9 cellular contexts compared by ENCODE assay signal in the genomic region with DNA sequence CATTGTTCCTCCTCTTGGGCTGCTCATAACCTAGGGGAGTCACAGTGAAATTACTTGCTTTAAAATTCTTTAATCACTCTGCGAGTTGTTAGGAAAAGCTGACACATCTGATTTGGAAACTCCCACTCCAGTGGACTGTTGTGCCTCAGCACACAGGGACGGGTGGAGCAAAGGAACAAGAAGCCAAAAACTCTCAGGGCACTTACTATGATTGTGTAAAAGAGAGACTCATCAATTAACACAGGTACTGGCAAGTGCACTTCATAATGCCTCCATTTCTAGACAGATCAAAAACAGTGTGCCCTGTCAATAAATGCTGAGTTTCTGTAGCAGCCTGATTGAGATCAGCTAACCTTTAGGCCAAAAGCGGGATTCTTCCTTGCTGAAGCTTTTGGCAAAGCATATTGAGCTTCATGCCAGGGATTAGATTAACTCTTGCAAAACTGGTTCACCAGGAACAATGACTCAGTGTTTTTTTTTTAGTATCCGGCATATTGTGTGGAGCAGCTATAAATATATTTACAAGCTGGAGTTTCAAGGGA. TPM values are rescaled to one million over a fixed set of nuclear protein-coding genes. Genes with fewer than 3 reads are reported as not detected.
DNase-seq lines count a peak whose midpoint lies in the region; ATAC-seq and TF ChIP-seq lines count a peak whose summit lies in the region.
"Had no signal": no experiment of that assay in that cellular context is flagged by ENCODE, and none has a peak within 500 bp of the region (broad histone marks: within the 10 kb centered on the region; RNA-seq: fewer than 3 reads in every experiment).

No MANE protein-coding gene starts in this region.

- peak; percentile 59 for DNase-seq in AG20443 (ENCODE audit: low spot score)
- DNase-seq in NCI-H460 (ENCODE audit: extremely low read depth, low read depth) = peak; percentile 41
- peak; percentile 85 for DNase-seq in epithelial cell of prostate (ENCODE audit: low read depth, low spot score)
- DNase-seq in neural progenitor cell (ENCODE audit: low spot score) = no peak
- no peak for DNase-seq in NCI-H524 treated with DMSO at 0.1 percent for 48 hours (lab: John Stamatoyannopoulos, UW)
- no peak for DNase-seq in activated CD4-positive, alpha-beta memory T cell treated with anti-CD3 and anti-CD28 coated beads, Interleukin-2, amount 10 ng/mL, durations not matched to agents 7 days and 5 days
- DNase-seq: T-helper 2 cell had no signal

- H3K4me1 Mint-ChIP-seq in neural progenitor cell = peaks cover 13% of the 10 kb centered on the region
- H3K4me1 Mint-ChIP-seq in activated CD4-positive, alpha-beta memory T cell treated with anti-CD3 and anti-CD28 coated beads, Interleukin-2, amount 10 ng/mL, durations not matched to agents 7 days and 5 days = peaks cover 34% of the 10 kb centered on the region

- H4K20me1 ChIP-seq in neural progenitor cell (ENCODE audit: low read depth) = no peaks in the 10 kb centered on the region

- H3K27me3 ChIP-seq in neural progenitor cell = no peaks in the 10 kb centered on the region

- no peak overlapping the region for H2AFZ ChIP-seq in neural progenitor cell (replicated peaks)

- POLR2A ChIA-PET in activated CD4-positive, alpha-beta memory T cell treated with anti-CD3 and anti-CD28 coated beads, Interleukin-2, amount 10 ng/mL, durations not matched to agents 7 days and 5 days (lab: Charles Lee) = interaction anchor here (0.9 kb wide), 1 partner anchor 212 kb away, joined by 3 read pairs; no protein-coding TSS in a partner anchor

- no peaks in the 10 kb centered on the region for H3F3A ChIP-seq in neural progenitor cell (ENCODE audit: low read depth)

- no peak overlapping the region for H3K4me3 Mint-ChIP-seq in neural progenitor cell
- H3K4me3 Mint-ChIP-seq in activated CD4-positive, alpha-beta memory T cell treated with anti-CD3 and anti-CD28 coated beads, Interleukin-2, amount 10 ng/mL, durations not matched to agents 7 days and 5 days = no peak overlapping the region

- peaks cover 5% of the 10 kb centered on the region for H3K27me3 Mint-ChIP-seq in neural progenitor cell (ENCODE audit: insufficient read depth, low read depth)
- no peaks in the 10 kb centered on the region for H3K27me3 Mint-ChIP-seq in activated CD4-positive, alpha-beta memory T cell treated with anti-CD3 and anti-CD28 coated beads, Interleukin-2, amount 10 ng/mL, durations not matched to agents 7 days and 5 days

- CTCF ChIA-PET in activated CD4-positive, alpha-beta memory T cell treated with anti-CD3 and anti-CD28 coated beads, Interleukin-2, amount 10 ng/mL, durations not matched to agents 7 days and 5 days (lab: Charles Lee) = interaction anchor here (1.8 kb wide), 1 partner anchor 13 kb away, joined by 4 read pairs; no protein-coding TSS in a partner anchor

- H3K9ac ChIP-seq in neural progenitor cell = no peak overlapping the region

- peaks cover 2% of the 10 kb centered on the region for H3K9me3 Mint-ChIP-seq in neural progenitor cell
- no peaks in the 10 kb centered on the region for H3K9me3 Mint-ChIP-seq in activated CD4-positive, alpha-beta memory T cell treated with anti-CD3 and anti-CD28 coated beads, Interleukin-2, amount 10 ng/mL, durations not matched to agents 7 days and 5 days

- no peaks in the 10 kb centered on the region for H3K4me1 ChIP-seq in neural progenitor cell

- peak overlapping the region; percentile 73 for H3K27ac Mint-ChIP-seq in neural progenitor cell
- H3K27ac Mint-ChIP-seq in activated CD4-positive, alpha-beta memory T cell treated with anti-CD3 and anti-CD28 coated beads, Interleukin-2, amount 10 ng/mL, durations not matched to agents 7 days and 5 days = no peak overlapping the region

- H3K36me3 Mint-ChIP-seq in neural progenitor cell = no peaks in the 10 kb centered on the region
- peaks cover under 1% of the 10 kb centered on the region for H3K36me3 Mint-ChIP-seq in activated CD4-positive, alpha-beta memory T cell treated with anti-CD3 and anti-CD28 coated beads, Interleukin-2, amount 10 ng/mL, durations not matched to agents 7 days and 5 days (ENCODE audit: low read depth)

- peak overlapping the region; percentile 88 for H3K27ac ChIP-seq in epithelial cell of prostate
- no peak overlapping the region for H3K27ac ChIP-seq in neural progenitor cell

- no peak overlapping the region for H3K4me2 ChIP-seq in neural progenitor cell

- no peaks in the 10 kb centered on the region for H3K79me2 ChIP-seq in neural progenitor cell (ENCODE audit: low read depth)

- ATAC-seq in HG02840 (IDR thresholded peaks at IDR 0.05; ENCODE audit: low FRiP score, unreplicated experiment) (no peak), HG02610 (IDR thresholded peaks at IDR 0.05; ENCODE audit: unreplicated experiment) (no peak)

- no peak overlapping the region for H3K4me3 ChIP-seq in neural progenitor cell

- no peak for TF ChIP-seq CTCF in neural progenitor cell (IDR thresholded peaks at IDR 0.05)

- no peaks in the 10 kb centered on the region for H3K9me3 ChIP-seq in neural progenitor cell (ENCODE audit: low read depth)

- no peaks in the 10 kb centered on the region for H3K36me3 ChIP-seq in neural progenitor cell

RNA-seq across cellular contexts. Expression of gene TMC1, which starts 55.9 kb away (rescaled TPM):
- total RNA-seq in NCI-H460 (2014; rRNA removed; shearing (Covaris generic)) = not detected in 2 replicates
- polyA plus RNA-seq in NCI-H460 (2014; cell fraction: nucleus; rRNA removed) = not detected in 2 replicates
- total RNA-seq in neural progenitor cell (ENCODE audit: low replicate concordance) = not detected in 2 replicates
- under 1 TPM in 1 of 2 experiments, not detected in 1; 0.28 TPM for total RNA-seq in activated CD4-positive, alpha-beta memory T cell treated with anti-CD3 and anti-CD28 coated beads, Interleukin-2, amount 10 ng/mL, durations not matched to agents 7 days and 5 days

Comparison
In these comparisons a context has a peak if more than half of its experiments do, and no peak if none do; other contexts are left out.
1. DNase-seq: peak in AG20443 (single experiment), NCI-H460 (single experiment) and epithelial cell of prostate (single experiment); none in neural progenitor cell (single experiment), NCI-H524 treated with DMSO at 0.1 percent for 48 hours (single experiment) and activated CD4-positive, alpha-beta memory T cell treated with anti-CD3 and anti-CD28 coated beads, Interleukin-2, amount 10 ng/mL, durations not matched to agents 7 days and 5 days (single experiment).